Comparison of ENCODE assay signal across 1 cellular context in genomic region chr1:172443666-172444453, GRCh38.
TF ChIP-seq lines count a peak whose summit lies in the region.

Gene PIGC (minus strand): TSS chr1:172444069. CDS start chr1:172442622, 1,447 bp downstream.

TF ChIP-seq in K562, 482 proteins besides CTCF, POLR2A, EP300 and RAD21 (continued from another document and continues in another):
- no peak for TF ChIP-seq CEBPZ (IDR thresholded peaks at IDR 0.05; ENCODE audit: borderline replicate concordance, low read depth, low read length)
- peak; percentile 71; the same call in 1 of the 2 replicates for TF ChIP-seq PHF21A (IDR thresholded peaks at IDR 0.05; ENCODE audit: borderline replicate concordance, low read depth)
- peak; percentile 95 for TF ChIP-seq PHF20 (IDR thresholded peaks at IDR 0.05; ENCODE audit: partially characterized antibody)
- 0 out of 2 replicates have a peak, but pooled peaks have one; percentile 38 for TF ChIP-seq ZNF224 (CRISPR knock-in tag; IDR thresholded peaks at IDR 0.05)
- TF ChIP-seq WHSC1 (IDR thresholded peaks at IDR 0.05; ENCODE audit: low read length), result no peak
- no peak for TF ChIP-seq ZNF778 (CRISPR knock-in tag; IDR thresholded peaks at IDR 0.05)
- no peak for TF ChIP-seq NELFE (IDR thresholded peaks at IDR 0.05; ENCODE audit: insufficient read depth, insufficient read length)
- no peak for TF ChIP-seq HOXB6 (CRISPR knock-in tag; IDR thresholded peaks at IDR 0.05; ENCODE audit: borderline replicate concordance)
- no peak for TF ChIP-seq PATZ1 (CRISPR knock-in tag; IDR thresholded peaks at IDR 0.05; ENCODE audit: borderline replicate concordance)
- no peak for TF ChIP-seq SP2 (IDR thresholded peaks at IDR 0.05; ENCODE audit: extremely low read depth, low read depth, low read length, poor library complexity, severe bottlenecking)
- peak; percentile 96 for TF ChIP-seq E2F3 (CRISPR knock-in tag; IDR thresholded peaks at IDR 0.05)
- no peak for TF ChIP-seq ZNF668 (CRISPR knock-in tag; IDR thresholded peaks at IDR 0.05)
- no peak for TF ChIP-seq BACH1 (tag; IDR thresholded peaks at IDR 0.05)
- TF ChIP-seq ZFPM2 (CRISPR knock-in tag; IDR thresholded peaks at IDR 0.05), result no peak
- TF ChIP-seq, protein P1, sequence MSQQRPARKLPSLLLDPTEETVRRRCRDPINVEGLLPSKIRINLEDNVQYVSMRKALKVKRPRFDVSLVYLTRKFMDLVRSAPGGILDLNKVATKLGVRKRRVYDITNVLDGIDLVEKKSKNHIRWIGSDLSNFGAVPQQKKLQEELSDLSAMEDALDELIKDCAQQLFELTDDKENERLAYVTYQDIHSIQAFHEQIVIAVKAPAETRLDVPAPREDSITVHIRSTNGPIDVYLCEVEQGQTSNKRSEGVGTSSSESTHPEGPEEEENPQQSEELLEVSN (IDR thresholded peaks at IDR 0.05; ENCODE audit: borderline replicate concordance in 1 of 2, extremely low read depth in 1 of 2, insufficient read depth in 1 of 2, insufficient read length in 1 of 2, low read depth in 1 of 2, low read length in 1 of 2, poor library complexity in 1 of 2, severe bottlenecking in 1 of 2), result peak; percentile 84 to 89
- TF ChIP-seq NFE2 (IDR thresholded peaks at IDR 0.05; ENCODE audit: low read depth), result no peak
- peak; percentile 80 for TF ChIP-seq EHMT2 (IDR thresholded peaks at IDR 0.05)
- no peak for TF ChIP-seq SRSF7 (optimal IDR thresholded peaks at IDR 0.05; ENCODE audit: low read depth, low read length)
- TF ChIP-seq, protein P2, sequence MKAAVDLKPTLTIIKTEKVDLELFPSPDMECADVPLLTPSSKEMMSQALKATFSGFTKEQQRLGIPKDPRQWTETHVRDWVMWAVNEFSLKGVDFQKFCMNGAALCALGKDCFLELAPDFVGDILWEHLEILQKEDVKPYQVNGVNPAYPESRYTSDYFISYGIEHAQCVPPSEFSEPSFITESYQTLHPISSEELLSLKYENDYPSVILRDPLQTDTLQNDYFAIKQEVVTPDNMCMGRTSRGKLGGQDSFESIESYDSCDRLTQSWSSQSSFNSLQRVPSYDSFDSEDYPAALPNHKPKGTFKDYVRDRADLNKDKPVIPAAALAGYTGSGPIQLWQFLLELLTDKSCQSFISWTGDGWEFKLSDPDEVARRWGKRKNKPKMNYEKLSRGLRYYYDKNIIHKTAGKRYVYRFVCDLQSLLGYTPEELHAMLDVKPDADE (conservative IDR thresholded peaks at IDR 0.05; ENCODE audit: control insufficient read depth, low read depth, low read length), result peak; percentile 79
- no peak for TF ChIP-seq ZNF707 (CRISPR knock-in tag; conservative IDR thresholded peaks at IDR 0.05)
- TF ChIP-seq NFIC (IDR thresholded peaks at IDR 0.05), result peak; percentile 69
- TF ChIP-seq LARP7 (IDR thresholded peaks at IDR 0.05), result peak; percentile 72; the same call in 1 of the 2 replicates
- no peak for TF ChIP-seq ELK1 (CRISPR knock-in tag; IDR thresholded peaks at IDR 0.05)
- no peak for TF ChIP-seq ZNF644 (tag; IDR thresholded peaks at IDR 0.05; ENCODE audit: low read depth)
- TF ChIP-seq RBM39 (optimal IDR thresholded peaks at IDR 0.05; ENCODE audit: low read depth, low read length), result peak; percentile 41
- TF ChIP-seq TAF9B (IDR thresholded peaks at IDR 0.05; ENCODE audit: partially characterized antibody), result peak; percentile 60
- TF ChIP-seq NFRKB (IDR thresholded peaks at IDR 0.05; ENCODE audit: low read depth), result peak; percentile 82
- peak; percentile 27; the same call in 1 of the 2 replicates for TF ChIP-seq CBFA2T2 (conservative IDR thresholded peaks at IDR 0.05)
- peak in 1 of 2 experiments; percentile 65; a peak in 1 of 4 replicates for TF ChIP-seq KDM4B (IDR thresholded peaks at IDR 0.05; ENCODE audit: borderline replicate concordance in 2 of 2, low read depth in 1 of 2)
- TF ChIP-seq EGR1 (conservative IDR thresholded peaks at IDR 0.05), result no peak; the same call in 1 of the 2 replicates
- peak; percentile 80 for TF ChIP-seq HMGN3 (IDR thresholded peaks at IDR 0.05; ENCODE audit: borderline replicate concordance, extremely low read depth, insufficient read length, low read depth, low read length)
- TF ChIP-seq RNF2 (IDR thresholded peaks at IDR 0.05), result peak; percentile 34; the same call in 1 of the 2 replicates
- TF ChIP-seq, protein P3, sequence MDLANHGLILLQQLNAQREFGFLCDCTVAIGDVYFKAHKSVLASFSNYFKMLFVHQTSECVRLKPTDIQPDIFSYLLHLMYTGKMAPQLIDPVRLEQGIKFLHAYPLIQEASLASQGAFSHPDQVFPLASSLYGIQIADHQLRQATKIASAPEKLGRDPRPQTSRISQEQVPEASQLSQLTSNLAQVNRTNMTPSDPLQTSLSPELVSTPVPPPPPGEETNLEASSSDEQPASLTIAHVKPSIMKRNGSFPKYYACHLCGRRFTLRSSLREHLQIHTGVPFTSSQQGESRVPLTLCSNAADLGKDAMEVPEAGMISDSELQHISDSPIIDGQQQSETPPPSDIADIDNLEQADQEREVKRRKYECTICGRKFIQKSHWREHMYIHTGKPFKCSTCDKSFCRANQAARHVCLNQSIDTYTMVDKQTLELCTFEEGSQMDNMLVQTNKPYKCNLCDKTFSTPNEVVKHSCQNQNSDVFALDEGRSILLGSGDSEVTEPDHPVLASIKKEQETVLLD (IDR thresholded peaks at IDR 0.05), result 0 out of 2 replicates have a peak, but pooled peaks have one; percentile 32
- no peak for TF ChIP-seq NCOA6 (IDR thresholded peaks at IDR 0.05)
- TF ChIP-seq CEBPB (tag; IDR thresholded peaks at IDR 0.05), result peak; percentile 42
- peak; percentile 96 for TF ChIP-seq HNRNPLL (IDR thresholded peaks at IDR 0.05; ENCODE audit: low read depth, low read length, poor library complexity, severe bottlenecking)
- no peak for TF ChIP-seq ZNF695 (CRISPR knock-in tag; IDR thresholded peaks at IDR 0.05)
- no peak; the same call in 1 of the 2 replicates for TF ChIP-seq MTA1 (IDR thresholded peaks at IDR 0.05; ENCODE audit: borderline replicate concordance)
- TF ChIP-seq CC2D1A (IDR thresholded peaks at IDR 0.05), result peak; percentile 87
- peak in 2 of 3 experiments; percentile 88 to 97; a peak in 4 of 6 replicates for TF ChIP-seq ZBTB11 (CRISPR knock-in tag; IDR thresholded peaks at IDR 0.05)
- peak; percentile 63 for TF ChIP-seq CHD1 (IDR thresholded peaks at IDR 0.05; ENCODE audit: low read length)
- no peak for TF ChIP-seq SNAPC5 (CRISPR knock-in tag; IDR thresholded peaks at IDR 0.05)
- no peak for TF ChIP-seq BRF2 (IDR thresholded peaks at IDR 0.05; ENCODE audit: borderline replicate concordance, insufficient read depth, insufficient read length)
- 0 out of 4 replicates have a peak, but pooled peaks of 1 of the 2 experiments have one; percentile 9 for TF ChIP-seq ARNT (IDR thresholded peaks at IDR 0.05)
- TF ChIP-seq MAFK (IDR thresholded peaks at IDR 0.05; ENCODE audit: low read length), result 0 out of 2 replicates have a peak, but pooled peaks have one; percentile 1
- no peak for TF ChIP-seq ARHGAP35 (IDR thresholded peaks at IDR 0.05; ENCODE audit: partially characterized antibody)
- peak; percentile 76; the same call in 1 of the 2 replicates for TF ChIP-seq ZBTB1 (CRISPR knock-in tag; IDR thresholded peaks at IDR 0.05; ENCODE audit: borderline replicate concordance, low read depth)
- TF ChIP-seq ARID3B (CRISPR knock-in tag; IDR thresholded peaks at IDR 0.05; ENCODE audit: borderline replicate concordance), result no peak
- 0 out of 2 replicates have a peak, but pooled peaks have one; percentile 49 for TF ChIP-seq HNRNPL (IDR thresholded peaks at IDR 0.05; ENCODE audit: low read depth, low read length)
